20 cellular contexts compared by ENCODE assay signal in genomic region chr12:53461591-53461990, GRCh38. TPM values are rescaled to one million over a fixed set of nuclear protein-coding genes. Genes with fewer than 3 reads are reported as not detected.
"Had no signal": no experiment of that assay in that cellular context is flagged by ENCODE, and none has a peak within 500 bp of the region (broad histone marks: within the 10 kb centered on the region; RNA-seq: fewer than 3 reads in every experiment).

No MANE protein-coding gene starts in this region.

- DNase-seq: activated CD4-positive, alpha-beta T cell treated with anti-CD3 and anti-CD28 coated beads for 1 hour; activated CD4-positive, alpha-beta T cell treated with anti-CD3 and anti-CD28 coated beads, Interleukin-2, amount 50 U/mL, for 4 hours; activated gamma-delta T cell; activated naive CD8-positive, alpha-beta T cell treated with anti-CD3 and anti-CD28 coated beads, Interleukin-2, amount 10 ng/mL, durations not matched to agents 7 days and 5 days; activated T-cell treated with anti-CD3 and anti-CD28 coated beads, Interleukin-2, amount 50 U/mL, for 72 hours; dorsolateral prefrontal cortex; erythroblast; hippocampal formation; left lung; natural killer cell; retina; stimulated activated CD4-positive, alpha-beta T cell treated with anti-CD3 and anti-CD28 coated beads, Interleukin-4, amount 100 ng/mL, for 4 hours; stimulated activated CD8-positive, alpha-beta memory T cell treated with anti-CD3 and anti-CD28 coated beads, Interleukin-4, amount 100 ng/mL, for 48 hours; stimulated activated naive CD8-positive, alpha-beta T cell treated with anti-CD3 and anti-CD28 coated beads, Interleukin-15, Interleukin-2, amounts not matched to agents 100 U/mL and 50 U/mL, for 24 hours; T-helper 9 cell; transverse colon had no signal

- H3K4me3 Mint-ChIP-seq: activated naive CD8-positive, alpha-beta T cell treated with anti-CD3 and anti-CD28 coated beads, Interleukin-2, amount 10 ng/mL, durations not matched to agents 7 days and 5 days; memory B cell; natural killer cell had no signal

- ATAC-seq: left lung; natural killer cell; stimulated activated naive CD8-positive, alpha-beta T cell treated with anti-CD3 and anti-CD28 coated beads, Interleukin-15, Interleukin-2, amounts not matched to agents 100 U/mL and 50 U/mL, for 24 hours had no signal

- H3K4me1 ChIP-seq: ascending aorta, breast epithelium had no signal

- H3K9me3 ChIP-seq: ascending aorta, breast epithelium, left lung, transverse colon had no signal

- H3K4me3 ChIP-seq: ascending aorta, breast epithelium, dorsolateral prefrontal cortex, left lung, skin epidermis, transverse colon had no signal

- H3K27ac ChIP-seq: left lung, skin epidermis, transverse colon had no signal

- H3K27me3 ChIP-seq: ascending aorta, breast epithelium, dorsolateral prefrontal cortex, left lung, transverse colon had no signal

- H3K9me3 Mint-ChIP-seq: activated naive CD8-positive, alpha-beta T cell treated with anti-CD3 and anti-CD28 coated beads, Interleukin-2, amount 10 ng/mL, durations not matched to agents 7 days and 5 days; activated T-cell treated with anti-CD3 and anti-CD28 coated beads, Interleukin-2, amount 50 U/mL, for 72 hours; memory B cell; natural killer cell had no signal

- H3K27me3 Mint-ChIP-seq: activated naive CD8-positive, alpha-beta T cell treated with anti-CD3 and anti-CD28 coated beads, Interleukin-2, amount 10 ng/mL, durations not matched to agents 7 days and 5 days; memory B cell had no signal

RNA-seq across cellular contexts. Expression of gene AMHR2, which starts 37.9 kb away (rescaled TPM):
- total RNA-seq: activated naive CD8-positive, alpha-beta T cell treated with anti-CD3 and anti-CD28 coated beads, Interleukin-2, amount 10 ng/mL, durations not matched to agents 7 days and 5 days; activated T-cell treated with anti-CD3 and anti-CD28 coated beads, Interleukin-2, amount 50 U/mL, for 72 hours; ascending aorta; natural killer cell had no signal
